1 cellular context compared by ENCODE assay signal in genomic region chr13:34201050-34201913, GRCh38.
A peak's percentile ranks its signal among the peaks of the same experiment; 100 is the strongest.
TF ChIP-seq lines count a peak whose summit lies in the region.

No MANE protein-coding gene starts in this region.

TF ChIP-seq in IMR-90, 13 proteins besides CTCF, POLR2A, EP300 and RAD21:
- no peak for TF ChIP-seq FOS (IDR thresholded peaks at IDR 0.05; ENCODE audit: low read depth, low read length)
- peak; percentile 49; the same call in 1 of the 2 replicates for TF ChIP-seq CEBPB (IDR thresholded peaks at IDR 0.05; ENCODE audit: low read depth, low read length)
